8 cellular contexts compared by ENCODE assay signal in the genomic region with DNA sequence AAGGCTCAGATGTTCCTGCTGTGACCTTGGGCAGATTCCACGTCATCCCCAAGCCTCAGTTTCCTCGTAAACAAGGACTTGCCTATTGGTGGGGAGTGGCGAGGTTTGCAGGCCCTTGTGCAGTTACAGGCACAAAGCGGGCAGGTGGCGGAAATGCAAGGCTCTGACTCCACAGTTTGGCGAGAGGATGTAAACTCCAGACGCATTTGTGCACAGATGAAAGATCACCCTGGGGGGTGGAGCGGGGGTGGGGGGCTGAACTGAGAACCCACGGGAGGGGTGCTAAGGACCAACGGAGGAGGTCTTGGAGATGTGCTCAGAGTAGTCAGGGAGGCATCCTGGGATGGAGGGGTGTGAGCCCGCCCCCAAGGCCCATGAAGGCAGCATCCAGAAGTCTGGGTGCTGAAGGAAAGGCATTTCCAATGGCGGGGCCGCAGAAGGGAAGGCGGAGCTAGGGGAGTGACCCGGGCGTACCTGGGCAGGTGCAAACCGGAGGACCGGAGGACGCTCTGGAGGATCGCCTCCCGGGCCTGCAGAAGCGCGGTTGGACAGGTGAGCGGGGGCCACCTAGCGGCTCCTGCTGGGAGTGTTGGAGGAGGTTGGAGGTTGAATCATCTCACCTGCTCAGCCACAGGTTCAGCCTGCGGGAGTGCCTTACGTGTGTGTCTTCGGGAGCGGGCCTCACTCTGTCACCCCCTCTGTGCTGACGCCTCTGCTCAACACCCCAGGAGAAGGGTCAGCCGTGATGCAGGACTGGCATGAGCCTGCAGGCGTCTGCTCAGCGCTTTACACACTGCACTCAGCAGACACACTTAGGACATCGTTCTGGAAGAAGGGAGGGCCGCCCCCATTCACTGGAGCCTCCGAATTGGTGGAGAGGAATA. TPM values are rescaled to one million over a fixed set of nuclear protein-coding genes. Genes with fewer than 3 reads are reported as not detected.
DNase-seq lines count a peak whose midpoint lies in the region; ATAC-seq, FAIRE-seq and TF ChIP-seq lines count a peak whose summit lies in the region.
"Had no signal": no experiment of that assay in that cellular context is flagged by ENCODE, and none has a peak within 500 bp of the region (broad histone marks: within the 10 kb centered on the region; RNA-seq: fewer than 3 reads in every experiment).

No MANE protein-coding gene starts in this region.

- no peak for TF ChIP-seq POLR2A in GM12892 (IDR thresholded peaks at IDR 0.05; ENCODE audit: low read depth, low read length)
- no peak for TF ChIP-seq POLR2A in breast epithelium (IDR thresholded peaks at IDR 0.05)

- CTCF ChIA-PET in activated B cell treated with CpG ODN at 0.5 μM for 24 hours (lab: Charles Lee): no interaction called here

- H3K27me3 Mint-ChIP-seq in activated B cell treated with CpG ODN at 0.5 μM for 24 hours: peaks cover 44% of the 10 kb centered on the region

- H3K9me3 ChIP-seq in breast epithelium: no peaks in the 10 kb centered on the region

- no peak overlapping the region for H3K27ac Mint-ChIP-seq in activated B cell treated with CpG ODN at 0.5 μM for 24 hours

- H3K36me3 ChIP-seq in breast epithelium: no peaks in the 10 kb centered on the region

- POLR2A ChIA-PET in activated B cell treated with CpG ODN at 0.5 μM for 24 hours (lab: Charles Lee): no interaction called here

- DNase-seq in GM12892 (ENCODE audit: insufficient read length) (peak; percentile 89), NCI-H1105 treated with DMSO at 0.1 percent for 48 hours (lab: John Stamatoyannopoulos, UW) (peak; percentile 84), activated B cell treated with CpG ODN at 0.5 μM for 24 hours (peak; percentile 74), breast epithelium (ENCODE audit: low spot score in 2 of 2) (peak; percentile 73 to 84), kidney tubule cell (ENCODE audit: low spot score) (peak; percentile 85), epidermal melanocyte (ENCODE audit: insufficient read length, low spot score) (no peak)
- DNase-seq in stimulated activated CD4-positive, alpha-beta T cell treated with anti-CD3 and anti-CD28 coated beads, Interleukin-4, amount 100 ng/mL, for 48 hours (ENCODE audit: low read depth in 2 of 2): peak; percentile 66 to 74

- TF ChIP-seq CTCF in activated B cell treated with CpG ODN at 0.5 μM for 24 hours (IDR thresholded peaks at IDR 0.05): peak; percentile 48
- peak; percentile 64 to 90 (median 86) for TF ChIP-seq CTCF in breast epithelium (IDR thresholded peaks at IDR 0.05)

- H3K27me3 ChIP-seq in breast epithelium: peaks cover 7 to 73% of the 10 kb centered on the region in 2 donors

- H3K4me1 Mint-ChIP-seq in activated B cell treated with CpG ODN at 0.5 μM for 24 hours: peaks cover 16% of the 10 kb centered on the region

- H3K4me3 ChIP-seq in breast epithelium: no peak overlapping the region

- no peak for FAIRE-seq in GM12892 (lab: Jason Lieb, UNC)

- H3K4me1 ChIP-seq in breast epithelium: peaks cover 9 to 16% of the 10 kb centered on the region in 2 donors

- H3K27ac ChIP-seq in breast epithelium: no peak overlapping the region

- H3K4me3 Mint-ChIP-seq in activated B cell treated with CpG ODN at 0.5 μM for 24 hours: peak overlapping the region; percentile 53

- no peaks in the 10 kb centered on the region for H3K36me3 Mint-ChIP-seq in activated B cell treated with CpG ODN at 0.5 μM for 24 hours (ENCODE audit: low read depth)

- H3K9me3 Mint-ChIP-seq in activated B cell treated with CpG ODN at 0.5 μM for 24 hours: no peaks in the 10 kb centered on the region

- ATAC-seq in activated B cell treated with CpG ODN at 0.5 μM for 24 hours (ENCODE audit: low read depth): peak; percentile 89

- intact Hi-C loops in activated B cell treated with CpG ODN at 0.5 μM for 24 hours (cut with micrococcal nuclease) (loop anchor here (1.0 to 2.0 kb wide), 6 partner anchors 71 to 480 kb away; no protein-coding TSS in a partner anchor), breast epithelium (cut with DNase I; ENCODE audit: low total_unique reads) (loop anchor here (5.0 kb wide), 1 partner anchor 444 kb away; no protein-coding TSS in a partner anchor)

RNA-seq across cellular contexts. Expression of a gene that starts 1.9 kb away (rescaled TPM):
- not detected for polyA plus RNA-seq in GM12892 (2012; ENCODE audit: missing spikeins)
- total RNA-seq in activated B cell treated with CpG ODN at 0.5 μM for 24 hours: not detected in 2 replicates
- total RNA-seq in breast epithelium: under 1 TPM in 2 of 3 donors, not detected in 1; 0.16 to 0.44 TPM
- total RNA-seq: glomerular endothelial cell had no signal

RNA-seq across cellular contexts. Expression of a gene that starts 44.3 kb away (rescaled TPM):
- polyA plus RNA-seq in GM12892 (2012; ENCODE audit: missing spikeins): 0.21 TPM
- not detected in 2 replicates for total RNA-seq in activated B cell treated with CpG ODN at 0.5 μM for 24 hours
- total RNA-seq in breast epithelium: not detected
- total RNA-seq: glomerular endothelial cell had no signal
